Comparison of ENCODE assay signal across 23 cellular contexts in genomic region chr4:183828125-183828524, GRCh38.
A peak's percentile ranks its signal among the peaks of the same experiment; 100 is the strongest.
DNase-seq lines count a peak whose midpoint lies in the region; ATAC-seq lines count a peak whose summit lies in the region.
"Had no signal": no experiment of that assay in that cellular context is flagged by ENCODE, and none has a peak within 500 bp of the region (broad histone marks: within the 10 kb centered on the region; RNA-seq: fewer than 3 reads in every experiment).

No MANE protein-coding gene starts in this region.

- H3K27me3 Mint-ChIP-seq in CD4-positive, alpha-beta memory T cell = peaks cover 0 to 8% of the 10 kb centered on the region in 2 donors
- H3K27me3 Mint-ChIP-seq in activated T-helper 1 cell treated with anti-CD3 and anti-CD28 coated beads, Interleukin-12 subunit alpha, Interleukin-12 subunit beta, Interleukin-2, Interleukin-4 antibody, amounts not matched to agents 30 ng/mL and 10 ng/mL and 1 ng/mL, durations not matched to agents 14 hours and 24 hours and 36 hours (ENCODE audit: insufficient read depth) = peaks cover 4% of the 10 kb centered on the region
- peaks cover 0 to 5% (median 0%) of the 10 kb centered on the region in 5 donors for H3K27me3 Mint-ChIP-seq in naive thymus-derived CD4-positive, alpha-beta T cell

- no peaks in the 10 kb centered on the region for H3K36me3 Mint-ChIP-seq in CD4-positive, alpha-beta memory T cell
- no peaks in the 10 kb centered on the region for H3K36me3 Mint-ChIP-seq in activated T-helper 1 cell treated with anti-CD3 and anti-CD28 coated beads, Interleukin-12 subunit alpha, Interleukin-12 subunit beta, Interleukin-2, Interleukin-4 antibody, amounts not matched to agents 30 ng/mL and 10 ng/mL and 1 ng/mL, durations not matched to agents 14 hours and 24 hours and 36 hours (ENCODE audit: low read depth)
- H3K36me3 Mint-ChIP-seq in naive thymus-derived CD4-positive, alpha-beta T cell = no peaks in the 10 kb centered on the region

- H3K36me3 ChIP-seq in CD4-positive, alpha-beta memory T cell (ENCODE audit: insufficient read depth, low read length) = no peaks in the 10 kb centered on the region
- no peaks in the 10 kb centered on the region for H3K36me3 ChIP-seq in naive thymus-derived CD4-positive, alpha-beta T cell (ENCODE audit: control insufficient read depth in 2 of 3, insufficient read depth in 3 of 3, low read length in 3 of 3)
- H3K36me3 ChIP-seq: prostate gland, suprapubic skin had no signal

- POLR2A ChIA-PET in CD4-positive, alpha-beta memory T cell (lab: Charles Lee; ENCODE audit: partially characterized antibody) = no interaction called here
- POLR2A ChIA-PET in naive thymus-derived CD4-positive, alpha-beta T cell (lab: Charles Lee) = no interaction called here

- H3K27ac Mint-ChIP-seq in CD4-positive, alpha-beta memory T cell = peak overlapping the region in 5 of 7 donors; percentile 43 to 85 (median 82)
- no peak overlapping the region for H3K27ac Mint-ChIP-seq in activated T-helper 1 cell treated with anti-CD3 and anti-CD28 coated beads, Interleukin-12 subunit alpha, Interleukin-12 subunit beta, Interleukin-2, Interleukin-4 antibody, amounts not matched to agents 30 ng/mL and 10 ng/mL and 1 ng/mL, durations not matched to agents 14 hours and 24 hours and 36 hours
- H3K27ac Mint-ChIP-seq in naive thymus-derived CD4-positive, alpha-beta T cell = peak overlapping the region in 6 of 9 donors; percentile 22 to 85 (median 52)
- H3K27ac Mint-ChIP-seq: activated T-helper 2 cell treated with anti-CD3 and anti-CD28 coated beads, Interferon-gamma antibody, Interleukin-2, Interleukin-4, amounts not matched to agents 10 μg/mL and 5 μg/mL and 100 μg/mL, durations not matched to agents 14 hours and 24 hours and 36 hours had no signal

- intact Hi-C loops in CD4-positive, alpha-beta memory T cell (cut with micrococcal nuclease) = no loop called here
- intact Hi-C loops in activated T-helper 1 cell treated with anti-CD3 and anti-CD28 coated beads, Interleukin-12 subunit alpha, Interleukin-12 subunit beta, Interleukin-2, Interleukin-4 antibody, amounts not matched to agents 30 ng/mL and 10 ng/mL and 1 ng/mL, durations not matched to agents 14 hours and 24 hours and 36 hours (cut with micrococcal nuclease) = no loop called here
- intact Hi-C loops in naive thymus-derived CD4-positive, alpha-beta T cell (cut with micrococcal nuclease) = no loop called here

- no peaks in the 10 kb centered on the region for H3K9me3 Mint-ChIP-seq in CD4-positive, alpha-beta memory T cell
- H3K9me3 Mint-ChIP-seq in activated T-helper 1 cell treated with anti-CD3 and anti-CD28 coated beads, Interleukin-12 subunit alpha, Interleukin-12 subunit beta, Interleukin-2, Interleukin-4 antibody, amounts not matched to agents 30 ng/mL and 10 ng/mL and 1 ng/mL, durations not matched to agents 14 hours and 24 hours and 36 hours = no peaks in the 10 kb centered on the region
- no peaks in the 10 kb centered on the region for H3K9me3 Mint-ChIP-seq in naive thymus-derived CD4-positive, alpha-beta T cell
- H3K9me3 Mint-ChIP-seq: activated T-helper 2 cell treated with anti-CD3 and anti-CD28 coated beads, Interferon-gamma antibody, Interleukin-2, Interleukin-4, amounts not matched to agents 10 μg/mL and 5 μg/mL and 100 μg/mL, durations not matched to agents 14 hours and 24 hours and 36 hours; central memory CD8-positive, alpha-beta T cell had no signal

- H3K27me3 ChIP-seq in CD4-positive, alpha-beta memory T cell (ENCODE audit: insufficient read depth, low read length) = no peaks in the 10 kb centered on the region
- no peaks in the 10 kb centered on the region for H3K27me3 ChIP-seq in naive thymus-derived CD4-positive, alpha-beta T cell (ENCODE audit: control insufficient read depth in 2 of 2, insufficient read depth in 2 of 2, low read length in 2 of 2)
- H3K27me3 ChIP-seq: suprapubic skin had no signal

- DNase-seq in NOMO-1 treated with DMSO at 0.1 percent for 48 hours (lab: John Stamatoyannopoulos, UW; ENCODE audit: unreplicated experiment) (peak; percentile 2), NOMO-1 treated with dmso at 0.1 percent for 144 hours (lab: John Stamatoyannopoulos, UW; ENCODE audit: unreplicated experiment) (no peak), NCI-H774 (lab: John Stamatoyannopoulos, UW) (no peak)
- DNase-seq in CD4-positive, alpha-beta memory T cell = no peak
- no peak for DNase-seq in activated T-helper 1 cell treated with anti-CD3 and anti-CD28 coated beads, Interleukin-12 subunit alpha, Interleukin-12 subunit beta, Interleukin-2, Interleukin-4 antibody, amounts not matched to agents 30 ng/mL and 10 ng/mL and 1 ng/mL, durations not matched to agents 14 hours and 24 hours and 36 hours (ENCODE audit: low spot score)
- peak in 5 of 9 donors; percentile 13 to 26 (median 15) for DNase-seq in naive thymus-derived CD4-positive, alpha-beta T cell
- DNase-seq: amniotic stem cell; C1 segment of cervical spinal cord; mesenchymal stem cell; NCI-H1417; NCI-H2171 treated with DMSO at 0.1 percent for 48 hours; NCI-H748 treated with DMSO at 0.1 percent for 48 hours; PC-9; stimulated activated CD8-positive, alpha-beta memory T cell treated with anti-CD3 and anti-CD28 coated beads, Interleukin-4, amount 100 ng/mL, for 48 hours had no signal

- H3K9me3 ChIP-seq in CD4-positive, alpha-beta memory T cell (ENCODE audit: control insufficient read depth in 1 of 2, low read length in 2 of 2) = no peaks in the 10 kb centered on the region
- no peaks in the 10 kb centered on the region for H3K9me3 ChIP-seq in naive thymus-derived CD4-positive, alpha-beta T cell (ENCODE audit: control insufficient read depth in 2 of 3, low read length in 3 of 3)
- H3K9me3 ChIP-seq: prostate gland, suprapubic skin had no signal

- H3K4me1 ChIP-seq in CD4-positive, alpha-beta memory T cell (ENCODE audit: insufficient read depth, low read length) = peaks cover 12% of the 10 kb centered on the region
- H3K4me1 ChIP-seq in naive thymus-derived CD4-positive, alpha-beta T cell (ENCODE audit: control insufficient read depth in 2 of 2, insufficient read depth in 2 of 2, low read length in 2 of 2) = peaks cover 0 to 7% of the 10 kb centered on the region in 2 donors
- H3K4me1 ChIP-seq: prostate gland had no signal

- H3K4me3 Mint-ChIP-seq in CD4-positive, alpha-beta memory T cell = peak overlapping the region in 5 of 8 donors; percentile 28 to 76 (median 68)
- peak overlapping the region; percentile 1 for H3K4me3 Mint-ChIP-seq in activated T-helper 1 cell treated with anti-CD3 and anti-CD28 coated beads, Interleukin-12 subunit alpha, Interleukin-12 subunit beta, Interleukin-2, Interleukin-4 antibody, amounts not matched to agents 30 ng/mL and 10 ng/mL and 1 ng/mL, durations not matched to agents 14 hours and 24 hours and 36 hours
- H3K4me3 Mint-ChIP-seq in naive thymus-derived CD4-positive, alpha-beta T cell = peak overlapping the region in 9 of 10 donors; percentile 13 to 67 (median 49)
- H3K4me3 Mint-ChIP-seq: central memory CD8-positive, alpha-beta T cell; nephron had no signal

- CTCF ChIA-PET in CD4-positive, alpha-beta memory T cell (lab: Charles Lee; ENCODE audit: partially characterized antibody) = no interaction called here
- CTCF ChIA-PET in naive thymus-derived CD4-positive, alpha-beta T cell (lab: Charles Lee) = interaction anchor here (0.7 kb wide), 1 partner anchor 280 kb away, joined by 4 read pairs; no protein-coding TSS in a partner anchor

- no peak overlapping the region for H3K4me3 ChIP-seq in CD4-positive, alpha-beta memory T cell (ENCODE audit: low read length in 2 of 2)
- H3K4me3 ChIP-seq in naive thymus-derived CD4-positive, alpha-beta T cell (ENCODE audit: low read length) = no peak overlapping the region
- H3K4me3 ChIP-seq: PC-9, prostate gland, skin epidermis, suprapubic skin had no signal

- no peak for ATAC-seq in naive thymus-derived CD4-positive, alpha-beta T cell
- ATAC-seq in GM18868 (IDR thresholded peaks at IDR 0.05; ENCODE audit: unreplicated experiment) (no peak), GM18498 (IDR thresholded peaks at IDR 0.05; ENCODE audit: unreplicated experiment) (no peak)
- ATAC-seq: SK-N-SH treated with all-trans-retinoic acid at 6 μM for 48 hours had no signal

- H3K27ac ChIP-seq in CD4-positive, alpha-beta memory T cell (ENCODE audit: low read depth, low read length) = no peak overlapping the region
- no peak overlapping the region for H3K27ac ChIP-seq in naive thymus-derived CD4-positive, alpha-beta T cell (ENCODE audit: low read depth, low read length)
- H3K27ac ChIP-seq: PC-9, prostate gland, suprapubic skin had no signal

- H3K4me1 Mint-ChIP-seq in CD4-positive, alpha-beta memory T cell = peaks cover 5 to 14% (median 10%) of the 10 kb centered on the region in 4 donors
- H3K4me1 Mint-ChIP-seq in activated T-helper 1 cell treated with anti-CD3 and anti-CD28 coated beads, Interleukin-12 subunit alpha, Interleukin-12 subunit beta, Interleukin-2, Interleukin-4 antibody, amounts not matched to agents 30 ng/mL and 10 ng/mL and 1 ng/mL, durations not matched to agents 14 hours and 24 hours and 36 hours (ENCODE audit: low read depth) = peaks cover 11% of the 10 kb centered on the region
- H3K4me1 Mint-ChIP-seq in naive thymus-derived CD4-positive, alpha-beta T cell = peaks cover 11 to 37% (median 24%) of the 10 kb centered on the region in 7 donors
- H3K4me1 Mint-ChIP-seq: central memory CD8-positive, alpha-beta T cell had no signal

Comparison
In these comparisons a context has a peak if more than half of its experiments do, and no peak if none do; other contexts are left out.
1. DNase-seq: peak in NOMO-1 treated with DMSO at 0.1 percent for 48 hours (single experiment) and naive thymus-derived CD4-positive, alpha-beta T cell (5 of 9); none in NOMO-1 treated with dmso at 0.1 percent for 144 hours (single experiment), CD4-positive, alpha-beta memory T cell (0 of 5), activated T-helper 1 cell treated with anti-CD3 and anti-CD28 coated beads, Interleukin-12 subunit alpha, Interleukin-12 subunit beta, Interleukin-2, Interleukin-4 antibody, amounts not matched to agents 30 ng/mL and 10 ng/mL and 1 ng/mL, durations not matched to agents 14 hours and 24 hours and 36 hours (single experiment) and NCI-H774 (single experiment).
2. H3K4me3 Mint-ChIP-seq: peak in every context shown above with its lines; median percentile 68 in CD4-positive, alpha-beta memory T cell; 49 in naive thymus-derived CD4-positive, alpha-beta T cell; 1 in activated T-helper 1 cell treated with anti-CD3 and anti-CD28 coated beads, Interleukin-12 subunit alpha, Interleukin-12 subunit beta, Interleukin-2, Interleukin-4 antibody, amounts not matched to agents 30 ng/mL and 10 ng/mL and 1 ng/mL, durations not matched to agents 14 hours and 24 hours and 36 hours.